20 cellular contexts compared by ENCODE assay signal in the genomic region with DNA sequence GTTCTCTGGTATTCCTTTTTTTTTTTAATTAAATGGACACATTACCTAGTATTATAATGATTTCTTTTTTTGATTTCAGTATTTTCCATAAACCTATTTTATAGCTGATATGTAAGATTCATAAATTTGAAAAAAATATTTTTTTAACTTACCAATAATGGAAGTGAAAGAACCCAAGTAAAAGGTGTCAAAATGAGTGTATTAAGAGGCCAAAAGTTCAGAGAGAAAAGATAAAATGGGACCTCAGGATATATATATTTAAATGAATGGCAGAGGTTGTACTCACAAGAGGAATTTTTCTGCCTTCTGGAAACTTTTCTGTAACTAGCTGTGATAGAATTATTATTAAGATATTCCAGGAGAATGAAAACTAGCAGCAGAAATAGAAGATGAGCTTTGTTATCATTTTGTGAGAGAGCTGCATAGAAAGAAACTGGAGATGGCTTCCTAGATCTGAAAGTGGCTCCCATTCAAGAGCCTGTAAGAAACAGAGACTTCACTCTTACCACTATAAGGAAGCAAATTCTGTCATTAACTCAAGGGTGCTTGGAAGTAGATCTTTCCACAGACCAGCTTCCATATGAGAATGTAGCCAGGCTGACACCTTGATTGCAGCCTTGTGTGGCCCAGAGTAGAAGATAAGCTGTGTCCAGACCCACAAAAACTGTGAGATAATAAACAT.
DNase-seq lines count a peak whose midpoint lies in the region; ATAC-seq and TF ChIP-seq lines count a peak whose summit lies in the region.
"Had no signal": no experiment of that assay in that cellular context is flagged by ENCODE, and none has a peak within 500 bp of the region (broad histone marks: within the 10 kb centered on the region; RNA-seq: fewer than 3 reads in every experiment).

No MANE protein-coding gene starts in this region.

- DNase-seq in neural crest cell (ENCODE audit: low read depth, low spot score), result no peak
- no peak for DNase-seq in activated gamma-delta T cell treated with Interleukin-2 at 50 U/mL for 16 hours
- no peak for DNase-seq in NCI-H1105 treated with DMSO at 0.1 percent for 48 hours (lab: John Stamatoyannopoulos, UW)
- no peak for DNase-seq in NCI-H748 (lab: John Stamatoyannopoulos, UW; ENCODE audit: unreplicated experiment)
- DNase-seq: CD4-positive, CD25-positive, alpha-beta regulatory T cell; HFFc6; KG1; NCI-H1436 treated with DMSO at 0.1 percent for 48 hours; NCI-H2081; NCI-H510A; SHP77; T-helper 1 cell; T1000 had no signal

- no peak for TF ChIP-seq CTCF in neural crest cell (conservative IDR thresholded peaks at IDR 0.05)

- H3K36me3 Mint-ChIP-seq in neural crest cell (ENCODE audit: low read depth), result no peaks in the 10 kb centered on the region
- H3K36me3 Mint-ChIP-seq: CD4-positive, CD25-positive, alpha-beta regulatory T cell had no signal

- ATAC-seq in GM18868 (IDR thresholded peaks at IDR 0.05; ENCODE audit: unreplicated experiment) (peak; percentile 50), GM21619 (IDR thresholded peaks at IDR 0.05; ENCODE audit: unreplicated experiment) (peak; percentile 46), HG02884 (IDR thresholded peaks at IDR 0.05; ENCODE audit: unreplicated experiment) (peak; percentile 56), GM21360 (IDR thresholded peaks at IDR 0.05; ENCODE audit: unreplicated experiment) (no peak)
- ATAC-seq: HepG2, Panc1, SK-N-SH treated with all-trans-retinoic acid at 6 μM for 48 hours had no signal

- peaks cover 2% of the 10 kb centered on the region for H3K9me3 Mint-ChIP-seq in neural crest cell

- H3K27me3 Mint-ChIP-seq in neural crest cell (ENCODE audit: low read depth), result no peaks in the 10 kb centered on the region
- H3K27me3 Mint-ChIP-seq: CD4-positive, CD25-positive, alpha-beta regulatory T cell had no signal

- no peak overlapping the region for H3K4me3 Mint-ChIP-seq in neural crest cell
- H3K4me3 Mint-ChIP-seq: CD4-positive, CD25-positive, alpha-beta regulatory T cell; HFFc6 had no signal

- no peaks in the 10 kb centered on the region for H3K4me1 Mint-ChIP-seq in neural crest cell
- H3K4me1 Mint-ChIP-seq: CD4-positive, CD25-positive, alpha-beta regulatory T cell had no signal

- H3K27ac Mint-ChIP-seq in neural crest cell (ENCODE audit: unreplicated experiment), result peak overlapping the region; percentile 76
- H3K27ac Mint-ChIP-seq: CD4-positive, CD25-positive, alpha-beta regulatory T cell; HFFc6 had no signal
